In genomic region chr1:43269627-43270375, GRCh38 we compare ENCODE assay signal across 12 cellular contexts. TPM values are rescaled to one million over a fixed set of nuclear protein-coding genes. Genes with fewer than 3 reads are reported as not detected.
DNase-seq lines count a peak whose midpoint lies in the region; ATAC-seq and TF ChIP-seq lines count a peak whose summit lies in the region.
"Had no signal": no experiment of that assay in that cellular context is flagged by ENCODE, and none has a peak within 500 bp of the region (broad histone marks: within the 10 kb centered on the region; RNA-seq: fewer than 3 reads in every experiment).

Gene TMEM125 (plus strand): TSS chr1:43269983. CDS start chr1:43272723, 2,740 bp downstream.

- H3K27ac ChIP-seq in CD8-positive, alpha-beta memory T cell (ENCODE audit: low read depth, low read length) = no peak within 1 kb of the TSS
- no peak within 1 kb of the TSS for H3K27ac ChIP-seq in IMR-90 (ENCODE audit: insufficient read depth, low read length)
- no peak within 1 kb of the TSS for H3K27ac ChIP-seq in effector memory CD4-positive, alpha-beta T cell (ENCODE audit: insufficient read depth, low read length, poor library complexity, severe bottlenecking)
- H3K27ac ChIP-seq in naive thymus-derived CD4-positive, alpha-beta T cell (ENCODE audit: low read depth, low read length) = no peak within 1 kb of the TSS
- H3K27ac ChIP-seq: sigmoid colon, tibial artery had no signal

- TF ChIP-seq POLR2A in IMR-90 (IDR thresholded peaks at IDR 0.05; ENCODE audit: low read depth, low read length) = no peak

- H4K8ac ChIP-seq in IMR-90 (ENCODE audit: low read depth in 2 of 2, low read length in 2 of 2) = no peak within 1 kb of the TSS

- H2BK5ac ChIP-seq in IMR-90 (ENCODE audit: low read depth, low read length, poor library complexity, severe bottlenecking) = no peak within 1 kb of the TSS

- no peaks in the 10 kb centered on the region for H3K27me3 ChIP-seq in CD8-positive, alpha-beta memory T cell (ENCODE audit: insufficient read depth, low read length, poor library complexity, severe bottlenecking)
- peaks cover 2% of the 10 kb centered on the region; the same call in 1 of the 2 replicates for H3K27me3 ChIP-seq in IMR-90 (ENCODE audit: control insufficient read depth, insufficient read depth, low read length)
- H3K27me3 ChIP-seq in effector memory CD4-positive, alpha-beta T cell (replicated peaks; ENCODE audit: control insufficient read depth, insufficient read depth, low read length, poor library complexity, severe bottlenecking) = no peaks in the 10 kb centered on the region
- H3K27me3 ChIP-seq in naive thymus-derived CD4-positive, alpha-beta T cell (ENCODE audit: control insufficient read depth in 2 of 2, insufficient read depth in 2 of 2, low read length in 2 of 2) = no peaks in the 10 kb centered on the region
- H3K27me3 ChIP-seq: MG63 had no signal

- no peak within 1 kb of the TSS for H4K5ac ChIP-seq in IMR-90 (ENCODE audit: low read depth, low read length)

- CTCF ChIA-PET in CD8-positive, alpha-beta memory T cell (lab: Charles Lee) = no interaction called here
- CTCF ChIA-PET in IMR-90 (lab: Yijun Ruan, JAX) = no interaction called here
- CTCF ChIA-PET in naive thymus-derived CD4-positive, alpha-beta T cell (lab: Charles Lee) = interaction anchor here (0.5 kb wide), 1 partner anchor 291 kb away, joined by 3 read pairs; no protein-coding TSS in a partner anchor

- H4K91ac ChIP-seq in IMR-90 (ENCODE audit: insufficient read depth, low read depth, low read length) = no peak within 1 kb of the TSS

- no TSS peak for BruUV-seq in IMR-90 (replicated peaks; lab: Mats Ljungman, UMichigan)

- H3K18ac ChIP-seq in IMR-90 (ENCODE audit: low read depth, low read length) = no peak within 1 kb of the TSS

- no peak within 1 kb of the TSS for H3K4ac ChIP-seq in IMR-90 (ENCODE audit: low read depth, low read length)

- POLR2A ChIA-PET in CD8-positive, alpha-beta memory T cell (lab: Charles Lee) = no interaction called here
- POLR2A ChIA-PET in IMR-90 (lab: Charles Lee; ENCODE audit: unreplicated experiment) = no interaction called here
- POLR2A ChIA-PET in naive thymus-derived CD4-positive, alpha-beta T cell (lab: Charles Lee) = no interaction called here

- no peaks in the 10 kb centered on the region for H3K9me3 ChIP-seq in CD8-positive, alpha-beta memory T cell (ENCODE audit: low read length)
- H3K9me3 ChIP-seq in IMR-90 (ENCODE audit: control insufficient read depth, insufficient read depth, low read length) = no peaks in the 10 kb centered on the region
- no peaks in the 10 kb centered on the region for H3K9me3 ChIP-seq in effector memory CD4-positive, alpha-beta T cell (ENCODE audit: control insufficient read depth, low read length)
- no peaks in the 10 kb centered on the region for H3K9me3 ChIP-seq in naive thymus-derived CD4-positive, alpha-beta T cell (ENCODE audit: control insufficient read depth in 2 of 3, low read length in 3 of 3)
- H3K9me3 ChIP-seq: MG63, sigmoid colon, tibial artery had no signal

- H2AK5ac ChIP-seq in IMR-90 (ENCODE audit: low read depth, low read length) = no peak within 1 kb of the TSS

- H2BK120ac ChIP-seq in IMR-90 (ENCODE audit: low read depth, low read length) = no peak within 1 kb of the TSS

- in situ Hi-C loops in IMR-90 (cut with MboI; ENCODE audit: low sequenced_read_pairs) = no loop called here

- TF ChIP-seq CTCF in IMR-90 (conservative IDR thresholded peaks at IDR 0.05; ENCODE audit: low read depth, low read length) = no peak

- H2AFZ ChIP-seq in IMR-90 (replicated peaks; ENCODE audit: low read length, poor library complexity) = peak within 1 kb of the TSS; percentile 64

- DNase-seq in CD8-positive, alpha-beta memory T cell = no peak
- no peak for DNase-seq in IMR-90
- no peak for DNase-seq in effector memory CD4-positive, alpha-beta T cell
- no peak for DNase-seq in naive thymus-derived CD4-positive, alpha-beta T cell
- no peak for DNase-seq in Ammon's horn (ENCODE audit: low spot score)
- no peak for DNase-seq in amygdala (lab: John Stamatoyannopoulos, UW)
- DNase-seq in D341Med (ENCODE audit: low spot score) = no peak
- DNase-seq: HFFc6, MG63 had no signal

- H2BK15ac ChIP-seq in IMR-90 (ENCODE audit: low read depth, low read length) = no peak within 1 kb of the TSS

- no peak within 1 kb of the TSS for H3K14ac ChIP-seq in IMR-90 (replicated peaks; ENCODE audit: low read depth, low read length)

- H3K27ac Mint-ChIP-seq in CD8-positive, alpha-beta memory T cell = peak within 1 kb of the TSS in 2 of 8 donors; percentile 40 to 54
- peak within 1 kb of the TSS in 3 of 9 donors; percentile 9 to 46 (median 38) for H3K27ac Mint-ChIP-seq in naive thymus-derived CD4-positive, alpha-beta T cell
- H3K27ac Mint-ChIP-seq: HFFc6 had no signal

- peaks cover 0 to 4% (median 0%) of the 10 kb centered on the region in 5 donors for H3K9me3 Mint-ChIP-seq in CD8-positive, alpha-beta memory T cell
- H3K9me3 Mint-ChIP-seq in naive thymus-derived CD4-positive, alpha-beta T cell = peaks cover 0 to 6% (median 3%) of the 10 kb centered on the region in 11 donors
- H3K9me3 Mint-ChIP-seq: HFFc6 had no signal

- no peak for TF ChIP-seq RAD21 in IMR-90 (IDR thresholded peaks at IDR 0.05; ENCODE audit: low read length)

- no peaks in the 10 kb centered on the region for H3K79me1 ChIP-seq in IMR-90 (ENCODE audit: low read depth in 1 of 2, low read length in 2 of 2)

- ATAC-seq in IMR-90 (ENCODE audit: low read depth) (no peak), HG03571 (IDR thresholded peaks at IDR 0.05; ENCODE audit: unreplicated experiment) (no peak)
- no peak for ATAC-seq in naive thymus-derived CD4-positive, alpha-beta T cell

- no peak within 1 kb of the TSS; the same call in 1 of the 2 replicates for H3K4me2 ChIP-seq in IMR-90 (ENCODE audit: low read depth, low read length)

- peaks cover 12 to 21% (median 20%) of the 10 kb centered on the region in 3 donors for H3K4me1 Mint-ChIP-seq in CD8-positive, alpha-beta memory T cell
- H3K4me1 Mint-ChIP-seq in naive thymus-derived CD4-positive, alpha-beta T cell = peaks cover 11 to 33% (median 22%) of the 10 kb centered on the region in 7 donors

- no peak within 1 kb of the TSS for H3K23ac ChIP-seq in IMR-90 (ENCODE audit: low read depth, low read length)

- H2AK9ac ChIP-seq in IMR-90 (replicated peaks; ENCODE audit: low read depth, low read length, poor library complexity) = no peak within 1 kb of the TSS

- H3K36me3 Mint-ChIP-seq in CD8-positive, alpha-beta memory T cell = no peaks in the 10 kb centered on the region
- H3K36me3 Mint-ChIP-seq in naive thymus-derived CD4-positive, alpha-beta T cell = peaks cover 0 to 6% (median 5%) of the 10 kb centered on the region in 5 donors

- H3K56ac ChIP-seq in IMR-90 (ENCODE audit: extremely low read depth, insufficient read depth, low read length) = no peak within 1 kb of the TSS

- peaks cover 8% of the 10 kb centered on the region for H3K4me1 ChIP-seq in CD8-positive, alpha-beta memory T cell (ENCODE audit: insufficient read depth, low read length)
- H3K4me1 ChIP-seq in IMR-90 (ENCODE audit: control insufficient read depth, insufficient read depth, low read length) = peaks cover 6% of the 10 kb centered on the region; the same call in 1 of the 2 replicates
- peaks cover 8% of the 10 kb centered on the region for H3K4me1 ChIP-seq in effector memory CD4-positive, alpha-beta T cell (ENCODE audit: control insufficient read depth, insufficient read depth, low read length, poor library complexity, severe bottlenecking)
- H3K4me1 ChIP-seq in naive thymus-derived CD4-positive, alpha-beta T cell (ENCODE audit: control insufficient read depth in 2 of 2, insufficient read depth in 2 of 2, low read length in 2 of 2) = peaks cover 9 to 14% of the 10 kb centered on the region in 2 donors

- dilution Hi-C loops in IMR-90 (cut with HindIII; ENCODE audit: low sequenced_read_pairs, unreplicated experiment) = no loop called here

- peak within 1 kb of the TSS in 6 of 7 donors; percentile 24 to 66 (median 54) for H3K4me3 Mint-ChIP-seq in CD8-positive, alpha-beta memory T cell
- H3K4me3 Mint-ChIP-seq in naive thymus-derived CD4-positive, alpha-beta T cell = peak within 1 kb of the TSS; percentile 17 to 79 (median 64)
- H3K4me3 Mint-ChIP-seq: HFFc6 had no signal

- no peaks in the 10 kb centered on the region for H3K9me1 ChIP-seq in IMR-90 (ENCODE audit: insufficient read depth, low read length)

- no peaks in the 10 kb centered on the region for H4K20me1 ChIP-seq in IMR-90 (ENCODE audit: insufficient read depth, low read length)

- no peak within 1 kb of the TSS for H3K9ac ChIP-seq in IMR-90 (ENCODE audit: low read depth, low read length)

- no peak within 1 kb of the TSS for H2BK20ac ChIP-seq in IMR-90 (ENCODE audit: low read depth, low read length)

- intact Hi-C loops in IMR-90 (cut with micrococcal nuclease) = no loop called here
- intact Hi-C loops in naive thymus-derived CD4-positive, alpha-beta T cell (cut with micrococcal nuclease) = no loop called here

- no peak within 1 kb of the TSS for H3K4me3 ChIP-seq in CD8-positive, alpha-beta memory T cell (ENCODE audit: low read length)
- H3K4me3 ChIP-seq in IMR-90 (ENCODE audit: insufficient read depth, low read depth, low read length) = no peak within 1 kb of the TSS
- peak within 1 kb of the TSS; percentile 5 for H3K4me3 ChIP-seq in effector memory CD4-positive, alpha-beta T cell (ENCODE audit: insufficient read depth, low read depth, low read length, poor library complexity, severe bottlenecking)
- no peak within 1 kb of the TSS for H3K4me3 ChIP-seq in naive thymus-derived CD4-positive, alpha-beta T cell (ENCODE audit: low read length)
- H3K4me3 ChIP-seq: MG63, sigmoid colon, tibial artery had no signal

- H3K36me3 ChIP-seq in CD8-positive, alpha-beta memory T cell (ENCODE audit: insufficient read depth, low read length) = no peaks in the 10 kb centered on the region
- H3K36me3 ChIP-seq in IMR-90 (ENCODE audit: control insufficient read depth, insufficient read depth, low read length) = no peaks in the 10 kb centered on the region
- H3K36me3 ChIP-seq in effector memory CD4-positive, alpha-beta T cell (ENCODE audit: control insufficient read depth, insufficient read depth, low read length) = no peaks in the 10 kb centered on the region
- no peaks in the 10 kb centered on the region for H3K36me3 ChIP-seq in naive thymus-derived CD4-positive, alpha-beta T cell (ENCODE audit: control insufficient read depth in 2 of 3, insufficient read depth in 3 of 3, low read length in 3 of 3)
- H3K36me3 ChIP-seq: MG63, sigmoid colon, tibial artery had no signal

- peaks cover 13 to 35% of the 10 kb centered on the region in 2 donors for H3K27me3 Mint-ChIP-seq in CD8-positive, alpha-beta memory T cell
- peaks cover 0 to 31% (median 13%) of the 10 kb centered on the region in 5 donors for H3K27me3 Mint-ChIP-seq in naive thymus-derived CD4-positive, alpha-beta T cell

- 77% methylated on average over 5 of the region's 7 CpGs; no CpG with 5 or more reads in 1 of the 2 experiments for WGBS in IMR-90 (ENCODE audit: extremely low coverage in 2 of 2, insufficient read length in 1 of 2), 2 experiments

RNA-seq across cellular contexts. Expression of gene TMEM125, which starts in this region (rescaled TPM):
- total RNA-seq in CD8-positive, alpha-beta memory T cell = not detected
- polyA plus RNA-seq in CD8-positive, alpha-beta memory T cell = not detected
- total RNA-seq in IMR-90 (2012; rRNA removed) = under 0.01 TPM in 1 of 2 replicates, not detected in the other
- polyA plus RNA-seq in IMR-90 (2012; rRNA removed) = 0.03 and 0.10 TPM in 2 replicates
- 0.09 and 0.14 TPM in 2 replicates for polyA plus RNA-seq in IMR-90 (2012; cell fraction: cytosol; rRNA removed)
- polyA plus RNA-seq in IMR-90 (2012; cell fraction: nucleus; rRNA removed; ENCODE audit: low replicate concordance) = 0.06 and 0.24 TPM in 2 replicates
- under 1 TPM in 1 of 5 experiments, not detected in 4; 0.21 TPM for total RNA-seq in naive thymus-derived CD4-positive, alpha-beta T cell
- polyA plus RNA-seq in naive thymus-derived CD4-positive, alpha-beta T cell = under 1 TPM in 1 of 2 donors, not detected in 1; 0.50 TPM
- total RNA-seq: HFFc6, sigmoid colon had no signal
